9 cellular contexts compared by ENCODE assay signal in genomic region chr20:63857751-63858392, GRCh38. TPM values are rescaled to one million over a fixed set of nuclear protein-coding genes. Genes with fewer than 3 reads are reported as not detected.
DNase-seq lines count a peak whose midpoint lies in the region; ATAC-seq and TF ChIP-seq lines count a peak whose summit lies in the region.
"Had no signal": no experiment of that assay in that cellular context is flagged by ENCODE, and none has a peak within 500 bp of the region (broad histone marks: within the 10 kb centered on the region; RNA-seq: fewer than 3 reads in every experiment).

No MANE protein-coding gene starts in this region.

- TF ChIP-seq CTCF in HEK293 (tag by site-specific recombination; IDR thresholded peaks at IDR 0.05) (no peak), parathyroid adenoma (IDR thresholded peaks at IDR 0.05) (no peak)

- H3K27me3 Mint-ChIP-seq in effector memory CD8-positive, alpha-beta T cell, result no peaks in the 10 kb centered on the region
- H3K27me3 Mint-ChIP-seq in activated T-cell treated with anti-CD3 and anti-CD28 coated beads, Interleukin-2, amount 50 U/mL, for 4 hours (ENCODE audit: low read depth), result peaks cover 3% of the 10 kb centered on the region

- peaks cover 13% of the 10 kb centered on the region for H3K36me3 Mint-ChIP-seq in effector memory CD8-positive, alpha-beta T cell (ENCODE audit: insufficient read depth)
- H3K36me3 Mint-ChIP-seq in activated T-cell treated with anti-CD3 and anti-CD28 coated beads, Interleukin-2, amount 50 U/mL, for 4 hours (ENCODE audit: insufficient read depth), result peaks cover 6% of the 10 kb centered on the region

- H3K79me2 ChIP-seq in parathyroid adenoma, result no peaks in the 10 kb centered on the region

- no peak for ATAC-seq in effector memory CD8-positive, alpha-beta T cell (replicated peaks)
- no peak for ATAC-seq in activated T-cell treated with anti-CD3 and anti-CD28 coated beads, Interleukin-2, amount 50 U/mL, for 4 hours
- ATAC-seq in GM21717 (IDR thresholded peaks at IDR 0.05; ENCODE audit: unreplicated experiment), result no peak

- H3K27ac ChIP-seq in HEK293 (ENCODE audit: extremely low read depth, low read depth, low read length) (no peak overlapping the region), parathyroid adenoma (peak overlapping the region; percentile 12)

- H3K4me1 ChIP-seq in HEK293 (ENCODE audit: control insufficient read depth, insufficient read depth, low read length) (no peaks in the 10 kb centered on the region), parathyroid adenoma (peaks cover 14% of the 10 kb centered on the region)

- no peak overlapping the region for H3K4me2 ChIP-seq in parathyroid adenoma (ENCODE audit: low read length)

- H3K27me3 ChIP-seq in parathyroid adenoma (ENCODE audit: control insufficient read depth, insufficient read depth, low read length), result no peaks in the 10 kb centered on the region

- H3K9me3 Mint-ChIP-seq in effector memory CD8-positive, alpha-beta T cell, result no peaks in the 10 kb centered on the region
- no peaks in the 10 kb centered on the region for H3K9me3 Mint-ChIP-seq in activated T-cell treated with anti-CD3 and anti-CD28 coated beads, Interleukin-2, amount 50 U/mL, for 4 hours

- CTCF ChIA-PET in HEK293 (lab: Yijun Ruan, JAX), result interaction anchor here (0.8 to 1.4 kb wide), 2 partner anchors 71 to 113 kb away, joined by 3 to 4 read pairs; no protein-coding TSS in a partner anchor

- H3K27ac Mint-ChIP-seq in effector memory CD8-positive, alpha-beta T cell, result peak overlapping the region in 1 of 2 donors; percentile 74

- H3K9me3 ChIP-seq in HEK293 (ENCODE audit: control insufficient read depth, insufficient read depth, low read depth, low read length), result no peaks in the 10 kb centered on the region
- no peaks in the 10 kb centered on the region for H3K9me3 ChIP-seq in parathyroid adenoma (ENCODE audit: control insufficient read depth, low read length)

- H3K9ac ChIP-seq in parathyroid adenoma, result no peak overlapping the region

- POLR2A ChIA-PET in HEK293 (lab: Yijun Ruan, JAX), result no interaction called here

- peaks cover 12 to 17% of the 10 kb centered on the region in 2 donors for H3K4me1 Mint-ChIP-seq in effector memory CD8-positive, alpha-beta T cell (ENCODE audit: low read depth in 2 of 2)
- H3K4me1 Mint-ChIP-seq in activated T-cell treated with anti-CD3 and anti-CD28 coated beads, Interleukin-2, amount 50 U/mL, for 4 hours (ENCODE audit: low read depth), result peaks cover 23% of the 10 kb centered on the region

- DNase-seq in effector memory CD8-positive, alpha-beta T cell, result no peak
- no peak for DNase-seq in T-helper 9 cell
- DNase-seq in activated T-cell treated with anti-CD3 and anti-CD28 coated beads, Interleukin-2, amount 50 U/mL, for 4 hours, result no peak
- DNase-seq: GDM1, glutamatergic neuron, SHP77 had no signal

- no peak overlapping the region for H2AFZ ChIP-seq in parathyroid adenoma

- H3K4me3 Mint-ChIP-seq in effector memory CD8-positive, alpha-beta T cell, result peak overlapping the region; percentile 31 to 46
- no peak overlapping the region for H3K4me3 Mint-ChIP-seq in activated T-cell treated with anti-CD3 and anti-CD28 coated beads, Interleukin-2, amount 50 U/mL, for 4 hours

- no peak overlapping the region for H3K4me3 ChIP-seq in HEK293 (ENCODE audit: low read depth, low read length)
- H3K4me3 ChIP-seq in parathyroid adenoma (ENCODE audit: low read depth, low read length), result no peak overlapping the region

- H3K36me3 ChIP-seq in HEK293 (ENCODE audit: control insufficient read depth in 2 of 2, insufficient read depth in 1 of 2, low read length in 2 of 2), result peaks cover 0 to 16% of the 10 kb centered on the region in 2 experiments; a peak in 1 of 3 replicates
- no peaks in the 10 kb centered on the region for H3K36me3 ChIP-seq in parathyroid adenoma (ENCODE audit: control insufficient read depth, insufficient read depth, low read length)

TF ChIP-seq in HEK293, 187 proteins besides CTCF, POLR2A, EP300 and RAD21:
- peak; percentile 50; the same call in 1 of the 2 replicates for TF ChIP-seq PATZ1 (tag by site-specific recombination; IDR thresholded peaks at IDR 0.05)
- peak; percentile 65 for TF ChIP-seq GLIS1 (tag by site-specific recombination; IDR thresholded peaks at IDR 0.05)
- peak; percentile 30; the same call in 1 of the 2 replicates for TF ChIP-seq GLIS2 (tag by site-specific recombination; IDR thresholded peaks at IDR 0.05)
- no peak for TF ChIP-seq KLF10 (tag by site-specific recombination; IDR thresholded peaks at IDR 0.05)
- TF ChIP-seq HOXA7 (CRISPR knock-in tag; IDR thresholded peaks at IDR 0.05; ENCODE audit: borderline replicate concordance), result no peak
- TF ChIP-seq ZNF433 (tag by site-specific recombination; IDR thresholded peaks at IDR 0.05; ENCODE audit: low read depth), result no peak
- TF ChIP-seq ZNF544 (tag by site-specific recombination; IDR thresholded peaks at IDR 0.05), result no peak
- no peak for TF ChIP-seq ZNF19 (tag by site-specific recombination; IDR thresholded peaks at IDR 0.05; ENCODE audit: low read depth)
TF ChIP-seq in HEK293: peak in this region for 3.

RNA-seq across cellular contexts. Expression of gene ABHD16B, which starts 3.4 kb away (rescaled TPM):
- not detected for total RNA-seq in activated T-cell treated with anti-CD3 and anti-CD28 coated beads, Interleukin-2, amount 50 U/mL, for 4 hours

RNA-seq across cellular contexts. Expression of gene TPD52L2, which starts 7.2 kb away (rescaled TPM):
- 10 to 100 TPM; 87.4 to 95.0 (median 89.3) TPM for total RNA-seq in activated T-cell treated with anti-CD3 and anti-CD28 coated beads, Interleukin-2, amount 50 U/mL, for 4 hours

RNA-seq across cellular contexts. Expression of gene ZBTB46, which starts 26.8 kb away (rescaled TPM):
- 1 to 10 TPM in 2 of 3 donors, under 1 TPM in 1; 0.89 to 3.8 (median 2.2) TPM for total RNA-seq in activated T-cell treated with anti-CD3 and anti-CD28 coated beads, Interleukin-2, amount 50 U/mL, for 4 hours

RNA-seq across cellular contexts. Expression of gene DNAJC5, which starts 37.1 kb away (rescaled TPM):
- 10 to 100 TPM; 37.2 to 38.5 (median 37.8) TPM for total RNA-seq in activated T-cell treated with anti-CD3 and anti-CD28 coated beads, Interleukin-2, amount 50 U/mL, for 4 hours
